In the genomic region with DNA sequence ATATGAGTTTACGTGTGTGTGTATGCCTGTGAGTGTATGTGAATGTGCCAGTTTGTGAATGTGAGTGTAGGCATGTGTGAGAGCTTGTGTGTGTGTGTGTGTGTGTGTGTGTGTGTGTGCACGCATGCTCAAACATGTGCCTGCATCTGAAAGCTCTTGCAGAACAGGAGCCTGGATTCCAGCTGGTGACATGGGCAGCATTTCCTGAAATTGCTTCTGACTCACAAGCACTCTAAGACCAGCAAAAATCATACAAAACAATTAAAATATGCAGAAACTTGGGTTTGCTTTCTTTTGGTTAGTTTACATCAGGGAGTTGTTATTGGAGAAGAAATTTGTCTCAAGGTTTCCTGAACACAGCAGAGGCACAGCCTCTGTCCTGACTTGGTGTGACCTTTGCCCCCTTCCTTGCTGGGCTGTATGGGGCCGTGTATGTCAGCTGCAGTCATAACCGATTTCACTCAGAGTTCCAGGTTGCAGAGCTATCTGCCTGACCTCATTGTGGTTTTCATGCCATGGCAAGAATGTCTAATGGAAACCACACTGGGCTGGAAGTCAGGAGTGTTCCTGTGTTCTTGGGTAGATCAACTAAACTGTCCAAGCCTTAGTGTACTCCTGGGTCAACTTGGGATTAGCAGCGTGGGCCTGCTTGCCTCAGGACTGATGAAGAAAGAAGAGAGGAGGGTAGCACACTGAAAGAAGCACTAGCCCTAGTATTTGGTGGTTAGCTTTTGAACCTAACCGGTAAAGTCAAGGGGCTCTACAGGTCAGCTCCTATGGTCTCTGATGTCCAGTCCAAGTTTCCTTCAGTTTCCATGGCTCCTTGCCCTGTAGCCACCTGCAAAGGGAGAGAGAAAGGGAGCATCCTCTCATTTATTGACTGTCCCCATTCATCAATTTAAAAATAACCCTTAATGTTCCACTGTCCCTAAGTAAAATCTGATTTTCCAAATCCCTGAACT, we compare ENCODE assay signal across 10 cellular contexts.
DNase-seq lines count a peak whose midpoint lies in the region; ATAC-seq and TF ChIP-seq lines count a peak whose summit lies in the region.
"Had no signal": no experiment of that assay in that cellular context is flagged by ENCODE, and none has a peak within 500 bp of the region (broad histone marks: within the 10 kb centered on the region; RNA-seq: fewer than 3 reads in every experiment).

No MANE protein-coding gene starts in this region.

- H3K36me3 ChIP-seq in suprapubic skin (no peaks in the 10 kb centered on the region), OCI-LY7 (ENCODE audit: insufficient read depth, low read length) (no peaks in the 10 kb centered on the region)

- TF ChIP-seq CTCF in astrocyte of the spinal cord (IDR thresholded peaks at IDR 0.05; ENCODE audit: low read depth, low read length): no peak
- TF ChIP-seq CTCF in suprapubic skin (IDR thresholded peaks at IDR 0.05): no peak
- no peak for TF ChIP-seq CTCF in OCI-LY7 (conservative IDR thresholded peaks at IDR 0.05; ENCODE audit: low read length)

- ATAC-seq in GM21367 (IDR thresholded peaks at IDR 0.05; ENCODE audit: unreplicated experiment) (no peak), GM19455 (IDR thresholded peaks at IDR 0.05; ENCODE audit: unreplicated experiment) (no peak)

- in situ Hi-C loops in astrocyte of the spinal cord (cut with HindIII; ENCODE audit: low sequenced_read_pairs): no loop called here

- no peak for TF ChIP-seq EP300 in suprapubic skin (IDR thresholded peaks at IDR 0.05)

- CTCF ChIA-PET in OCI-LY7 (lab: Charles Lee; ENCODE audit: unreplicated experiment): interaction anchor here (0.7 kb wide), 1 partner anchor 333 kb away, joined by 5 read pairs; no protein-coding TSS in a partner anchor

- intact Hi-C loops in OCI-LY7 (cut with micrococcal nuclease; ENCODE audit: unreplicated experiment): no loop called here

- no TSS peak for BruUV-seq in OCI-LY7 (replicated peaks; lab: Mats Ljungman, UMichigan)

- H3K9me2 ChIP-seq in OCI-LY7 (ENCODE audit: insufficient read depth, low read length): no peaks in the 10 kb centered on the region

- no peaks in the 10 kb centered on the region for H3K27me3 ChIP-seq in suprapubic skin

- POLR2A ChIA-PET in OCI-LY7 (lab: Charles Lee): no interaction called here

- TF ChIP-seq POLR2A in suprapubic skin (IDR thresholded peaks at IDR 0.05): no peak

- H3K4me3 ChIP-seq in astrocyte of the spinal cord (ENCODE audit: low read depth, low read length) (no peak overlapping the region), suprapubic skin (no peak overlapping the region), OCI-LY7 (ENCODE audit: low read depth, low read length, poor library complexity, severe bottlenecking) (no peak overlapping the region)

- H3K27ac ChIP-seq in suprapubic skin: peak overlapping the region; percentile 36
- no peak overlapping the region for H3K27ac ChIP-seq in OCI-LY7 (ENCODE audit: low read depth, low read length, poor library complexity, severe bottlenecking)

- H3K9me3 ChIP-seq in suprapubic skin (no peaks in the 10 kb centered on the region), OCI-LY7 (ENCODE audit: low read length) (no peaks in the 10 kb centered on the region)

- peaks cover 38% of the 10 kb centered on the region for H3K4me1 ChIP-seq in suprapubic skin
- H3K4me1 ChIP-seq in OCI-LY7 (ENCODE audit: insufficient read depth, low read length, poor library complexity, severe bottlenecking): no peaks in the 10 kb centered on the region

- H3K79me2 ChIP-seq in OCI-LY7 (ENCODE audit: insufficient read depth, low read depth, low read length): no peaks in the 10 kb centered on the region

- H2AFZ ChIP-seq in OCI-LY7 (ENCODE audit: low read length): no peak overlapping the region

- DNase-seq in HS-27A (ENCODE audit: low read depth) (peak; percentile 62), astrocyte of the spinal cord (ENCODE audit: low read depth, low spot score) (peak; percentile 97), hepatic stellate cell (ENCODE audit: low spot score) (peak; percentile 79), suprapubic skin (ENCODE audit: low spot score in 2 of 2) (no peak), OCI-LY7 (ENCODE audit: low spot score) (no peak)
- DNase-seq in activated CD4-positive, alpha-beta T cell treated with anti-CD3 and anti-CD28 coated beads, Interleukin-2, amount 50 U/mL, for 4 hours: no peak
- DNase-seq: activated CD4-positive, alpha-beta T cell treated with anti-CD3 and anti-CD28 coated beads, Interleukin-2, amount 10 ng/mL, durations not matched to agents 7 days and 5 days; NCI-H510A had no signal

- 41% methylated on average over 6 of the region's 6 CpGs for WGBS in suprapubic skin

- H4K20me1 ChIP-seq in OCI-LY7 (ENCODE audit: insufficient read depth, low read length): no peaks in the 10 kb centered on the region

- H3K4me2 ChIP-seq in OCI-LY7 (ENCODE audit: low read length): no peak overlapping the region

Comparison
In these comparisons a context has a peak if more than half of its experiments do, and no peak if none do; other contexts are left out.
1. DNase-seq: peak in HS-27A (single experiment), astrocyte of the spinal cord (single experiment) and hepatic stellate cell (single experiment); none in suprapubic skin (0 of 2), OCI-LY7 (single experiment) and activated CD4-positive, alpha-beta T cell treated with anti-CD3 and anti-CD28 coated beads, Interleukin-2, amount 50 U/mL, for 4 hours (0 of 2).